In the genomic region with DNA sequence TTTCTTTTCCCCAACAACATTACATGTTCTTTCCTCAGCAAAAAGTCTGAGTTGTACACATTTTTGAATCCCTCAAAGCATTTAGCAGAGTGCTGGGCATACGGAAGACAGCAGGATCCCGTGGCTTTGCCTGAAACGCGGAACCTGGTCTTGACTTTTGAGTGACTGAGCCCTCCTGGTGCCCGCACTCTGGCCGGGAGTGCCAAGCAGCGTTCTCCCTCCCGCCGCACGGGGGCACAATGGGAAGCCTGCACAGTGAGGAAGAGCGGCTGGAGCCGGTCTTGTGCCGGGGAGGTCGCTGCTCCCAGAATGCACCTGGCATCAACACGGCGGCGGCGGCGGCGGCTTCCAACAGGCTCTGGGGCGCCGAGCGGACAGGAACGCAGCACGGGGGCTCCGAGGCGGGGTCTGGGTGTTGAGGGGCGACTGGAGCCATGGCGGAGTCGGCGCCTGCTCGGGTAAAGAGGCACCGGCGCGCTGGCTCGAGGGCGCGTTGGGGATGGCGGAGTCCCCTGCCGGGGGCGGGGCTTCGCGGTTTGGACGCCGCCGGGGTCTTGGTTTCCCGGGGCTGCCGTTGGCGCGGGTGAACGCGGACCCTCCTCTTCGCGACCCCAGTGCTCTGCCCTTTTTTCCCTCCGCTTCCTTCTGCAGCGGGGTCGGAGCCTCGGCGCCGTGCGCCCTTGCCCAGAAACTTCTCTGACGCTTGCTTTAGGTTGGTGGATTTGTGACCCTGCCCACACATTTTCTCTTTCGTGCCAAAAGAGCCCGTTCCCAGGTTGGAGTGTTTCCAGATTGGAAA, we compare ENCODE assay signal across 1 cellular context.
TF ChIP-seq lines count a peak whose summit lies in the region.

Gene ZNF212 (plus strand): TSS at position 307 of the 799 bp plus-strand sequence. CDS start 128 bp downstream, at position 435.

TF ChIP-seq in K562, 482 proteins besides CTCF, POLR2A, EP300 and RAD21 (continued from another document and continues in another):
- no peak for TF ChIP-seq ZNF407 (IDR thresholded peaks at IDR 0.05; ENCODE audit: low read depth)
- no peak for TF ChIP-seq E4F1 (CRISPR knock-in tag; IDR thresholded peaks at IDR 0.05; ENCODE audit: borderline replicate concordance)
- TF ChIP-seq ZNF175 (CRISPR knock-in tag; IDR thresholded peaks at IDR 0.05; ENCODE audit: low read depth) = no peak
- TF ChIP-seq RB1 (IDR thresholded peaks at IDR 0.05; ENCODE audit: low read depth) = peak; percentile 97
- no peak for TF ChIP-seq FOS (IDR thresholded peaks at IDR 0.05; ENCODE audit: extremely low read depth, insufficient read length)
- no peak for TF ChIP-seq HDAC3 (IDR thresholded peaks at IDR 0.05; ENCODE audit: borderline replicate concordance, partially characterized antibody)
- TF ChIP-seq, protein P1, sequence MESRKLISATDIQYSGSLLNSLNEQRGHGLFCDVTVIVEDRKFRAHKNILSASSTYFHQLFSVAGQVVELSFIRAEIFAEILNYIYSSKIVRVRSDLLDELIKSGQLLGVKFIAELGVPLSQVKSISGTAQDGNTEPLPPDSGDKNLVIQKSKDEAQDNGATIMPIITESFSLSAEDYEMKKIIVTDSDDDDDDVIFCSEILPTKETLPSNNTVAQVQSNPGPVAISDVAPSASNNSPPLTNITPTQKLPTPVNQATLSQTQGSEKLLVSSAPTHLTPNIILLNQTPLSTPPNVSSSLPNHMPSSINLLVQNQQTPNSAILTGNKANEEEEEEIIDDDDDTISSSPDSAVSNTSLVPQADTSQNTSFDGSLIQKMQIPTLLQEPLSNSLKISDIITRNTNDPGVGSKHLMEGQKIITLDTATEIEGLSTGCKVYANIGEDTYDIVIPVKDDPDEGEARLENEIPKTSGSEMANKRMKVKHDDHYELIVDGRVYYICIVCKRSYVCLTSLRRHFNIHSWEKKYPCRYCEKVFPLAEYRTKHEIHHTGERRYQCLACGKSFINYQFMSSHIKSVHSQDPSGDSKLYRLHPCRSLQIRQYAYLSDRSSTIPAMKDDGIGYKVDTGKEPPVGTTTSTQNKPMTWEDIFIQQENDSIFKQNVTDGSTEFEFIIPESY (CRISPR knock-in tag; IDR thresholded peaks at IDR 0.05) = peak; percentile 85
- TF ChIP-seq MCM3 (IDR thresholded peaks at IDR 0.05) = no peak
- 0 out of 2 replicates have a peak, but pooled peaks have one; percentile 31 for TF ChIP-seq MXI1 (IDR thresholded peaks at IDR 0.05; ENCODE audit: low read depth, low read length)
- no peak for TF ChIP-seq RBM17 (IDR thresholded peaks at IDR 0.05; ENCODE audit: borderline replicate concordance, low read depth, low read length)
- TF ChIP-seq ZHX1 (conservative IDR thresholded peaks at IDR 0.05; ENCODE audit: low read length) = 0 out of 2 replicates have a peak, but pooled peaks have one; percentile 68
- no peak for TF ChIP-seq THRAP3 (IDR thresholded peaks at IDR 0.05; ENCODE audit: borderline replicate concordance)
- no peak; the same call in 1 of the 2 replicates for TF ChIP-seq RAD51 (IDR thresholded peaks at IDR 0.05; ENCODE audit: borderline replicate concordance, low read depth)
- no peak for TF ChIP-seq ZNF586 (CRISPR knock-in tag; conservative IDR thresholded peaks at IDR 0.05)
- peak; percentile 73 for TF ChIP-seq SP2 (IDR thresholded peaks at IDR 0.05; ENCODE audit: extremely low read depth, low read depth, low read length, poor library complexity, severe bottlenecking)
- TF ChIP-seq RCOR1 (IDR thresholded peaks at IDR 0.05; ENCODE audit: borderline replicate concordance in 1 of 2, low read depth in 2 of 2, low read length in 2 of 2) = peak in 1 of 2 experiments; percentile 78; a peak in 2 of 4 replicates
- TF ChIP-seq MYC (IDR thresholded peaks at IDR 0.05; ENCODE audit: low read depth, low read length) = peak; percentile 73
- TF ChIP-seq MYC (CRISPR knock-in tag; IDR thresholded peaks at IDR 0.05; ENCODE audit: borderline replicate concordance, low read depth) = no peak
- no peak for TF ChIP-seq TFE3 (CRISPR knock-in tag; IDR thresholded peaks at IDR 0.05)
- no peak for TF ChIP-seq SRSF9 (IDR thresholded peaks at IDR 0.05; ENCODE audit: borderline replicate concordance, low read depth, low read length)
- no peak for TF ChIP-seq ZSCAN32 (CRISPR knock-in tag; IDR thresholded peaks at IDR 0.05)
- peak; percentile 16; the same call in 1 of the 2 replicates for TF ChIP-seq ZNF584 (CRISPR knock-in tag; IDR thresholded peaks at IDR 0.05; ENCODE audit: low read depth)
- no peak for TF ChIP-seq HDAC8 (tag; IDR thresholded peaks at IDR 0.05)
- no peak for TF ChIP-seq PRPF4 (IDR thresholded peaks at IDR 0.05; ENCODE audit: insufficient read depth, low read depth, low read length, poor library complexity, severe bottlenecking)
- TF ChIP-seq EP400 (IDR thresholded peaks at IDR 0.05) = peak; percentile 87
- no peak for TF ChIP-seq HOXB6 (CRISPR knock-in tag; IDR thresholded peaks at IDR 0.05; ENCODE audit: borderline replicate concordance)
- TF ChIP-seq CC2D1A (IDR thresholded peaks at IDR 0.05) = peak; percentile 89
- 0 out of 2 replicates have a peak, but pooled peaks have one; percentile 46 for TF ChIP-seq CBFB (CRISPR knock-in tag; IDR thresholded peaks at IDR 0.05)
- no peak for TF ChIP-seq KDM1A (IDR thresholded peaks at IDR 0.05)
- peak; percentile 58 to 84 for TF ChIP-seq AFF1 (IDR thresholded peaks at IDR 0.05; ENCODE audit: low read depth in 1 of 2, partially characterized antibody in 2 of 2)
- no peak for TF ChIP-seq SREBF2 (CRISPR knock-in tag; IDR thresholded peaks at IDR 0.05)
